21 cellular contexts compared by ENCODE assay signal in genomic region chr16:55184052-55184451, GRCh38.
"Had no signal": no experiment of that assay in that cellular context is flagged by ENCODE, and none has a peak within 500 bp of the region (broad histone marks: within the 10 kb centered on the region; RNA-seq: fewer than 3 reads in every experiment).

No MANE protein-coding gene starts in this region.

- H3K4me3 ChIP-seq: coronary artery, heart left ventricle, spleen, thoracic aorta, transverse colon had no signal

- H3K27ac Mint-ChIP-seq: naive thymus-derived CD4-positive, alpha-beta T cell; nephron progenitor cell; stimulated activated memory B cell treated with anti-CD40 and anti-IgM and Interleukin-4, amounts not matched to agents 10 μg/mL and 1 μg/mL and 100 μg/mL, for 72 hours; stimulated activated naive CD8-positive, alpha-beta T cell treated with anti-CD3 and anti-CD28 coated beads, Interleukin-15, Interleukin-2, amounts not matched to agents 100 ng/mL and 50 ng/mL, for 24 hours had no signal

- H3K4me1 ChIP-seq: heart left ventricle, spleen, transverse colon had no signal

- FAIRE-seq: endometrium, frontal cortex had no signal

- H3K4me1 Mint-ChIP-seq: naive thymus-derived CD4-positive, alpha-beta T cell; stimulated activated memory B cell treated with anti-CD40 and anti-IgM and Interleukin-4, amounts not matched to agents 10 μg/mL and 1 μg/mL and 100 μg/mL, for 72 hours had no signal

- H3K36me3 ChIP-seq: heart left ventricle, neutrophil, spleen, thoracic aorta, transverse colon had no signal

- H3K27me3 Mint-ChIP-seq: stimulated activated memory B cell treated with anti-CD40 and anti-IgM and Interleukin-4, amounts not matched to agents 10 μg/mL and 1 μg/mL and 100 μg/mL, for 72 hours had no signal

- H3K9me3 Mint-ChIP-seq: nephron progenitor cell; stimulated activated memory B cell treated with anti-CD40 and anti-IgM and Interleukin-4, amounts not matched to agents 10 μg/mL and 1 μg/mL and 100 μg/mL, for 72 hours; stimulated activated naive CD8-positive, alpha-beta T cell treated with anti-CD3 and anti-CD28 coated beads, Interleukin-15, Interleukin-2, amounts not matched to agents 100 ng/mL and 50 ng/mL, for 24 hours had no signal

- H3K4me3 Mint-ChIP-seq: naive thymus-derived CD4-positive, alpha-beta T cell; nephron progenitor cell; stimulated activated memory B cell treated with anti-CD40 and anti-IgM and Interleukin-4, amounts not matched to agents 10 μg/mL and 1 μg/mL and 100 μg/mL, for 72 hours; stimulated activated naive CD8-positive, alpha-beta T cell treated with anti-CD3 and anti-CD28 coated beads, Interleukin-15, Interleukin-2, amounts not matched to agents 100 ng/mL and 50 ng/mL, for 24 hours had no signal

- H3K27ac ChIP-seq: coronary artery, heart left ventricle, neutrophil, spleen, thoracic aorta, transverse colon had no signal

- ATAC-seq: esophagus mucosa; heart left ventricle; naive thymus-derived CD4-positive, alpha-beta T cell; sciatic nerve; stimulated activated memory B cell treated with anti-CD40 and anti-IgM and Interleukin-4, amounts not matched to agents 10 μg/mL and 1 μg/mL and 100 μg/mL, for 72 hours had no signal

- DNase-seq: effector CD8-positive, alpha-beta T cell; heart left ventricle; kidney glomerular epithelial cell; naive thymus-derived CD4-positive, alpha-beta T cell; nephron progenitor cell; posterior cingulate gyrus; spleen; stimulated activated CD4-positive, alpha-beta T cell treated with anti-CD3 and anti-CD28 coated beads, Interleukin-15, amount 100 ng/mL, for 24 hours; stimulated activated CD4-positive, alpha-beta T cell treated with anti-CD3 and anti-CD28 coated beads, Interleukin-1b, Interleukin-23, amount 100 ng/mL, for 48 hours; stimulated activated CD4-positive, alpha-beta T cell treated with anti-CD3 and anti-CD28 coated beads, Interleukin-4, amount 100 ng/mL, for 24 hours; substantia nigra; transverse colon had no signal

- H3K36me3 Mint-ChIP-seq: naive thymus-derived CD4-positive, alpha-beta T cell; stimulated activated memory B cell treated with anti-CD40 and anti-IgM and Interleukin-4, amounts not matched to agents 10 μg/mL and 1 μg/mL and 100 μg/mL, for 72 hours had no signal

- H3K9me3 ChIP-seq: heart left ventricle, neutrophil, spleen, thoracic aorta, transverse colon had no signal
